In genomic region chr2:63840081-63840784, GRCh38 we compare ENCODE assay signal across 8 cellular contexts. TPM values are rescaled to one million over a fixed set of nuclear protein-coding genes. Genes with fewer than 3 reads are reported as not detected.
A peak's percentile ranks its signal among the peaks of the same experiment; 100 is the strongest.
DNase-seq lines count a peak whose midpoint lies in the region; ATAC-seq, FAIRE-seq and TF ChIP-seq lines count a peak whose summit lies in the region.

No MANE protein-coding gene starts in this region.

- CTCF ChIA-PET in PC-9 (lab: Charles Lee): no interaction called here

- TF ChIP-seq CTCF in PC-9 (conservative IDR thresholded peaks at IDR 0.05): no peak

- no peaks in the 10 kb centered on the region; the same call in 1 of the 2 replicates for H4K20me1 ChIP-seq in PC-9 (ENCODE audit: insufficient read depth)

- peaks cover 18% of the 10 kb centered on the region for H3F3A ChIP-seq in PC-9 (ENCODE audit: insufficient read depth, low read depth)

- POLR2A ChIA-PET in PC-9 (lab: Charles Lee; ENCODE audit: unreplicated experiment): interaction anchor here (0.5 to 1.2 kb wide), 3 partner anchors 11 to 1533 kb away, joined by 3 to 5 read pairs (median 3); no protein-coding TSS in a partner anchor

- H3K4me3 ChIP-seq in PC-9 (peak overlapping the region; percentile 90), muscle layer of duodenum (ENCODE audit: low read depth in 1 of 2, low read length in 2 of 2) (peak overlapping the region; percentile 83 to 85)
- H3K4me3 ChIP-seq in effector memory CD4-positive, alpha-beta T cell (ENCODE audit: insufficient read depth, low read depth, low read length, poor library complexity, severe bottlenecking): peak overlapping the region; percentile 98

- peak overlapping the region; percentile 92 for H3K4me2 ChIP-seq in PC-9

- H3K9me2 ChIP-seq in PC-9 (ENCODE audit: insufficient read depth): no peaks in the 10 kb centered on the region

- peak overlapping the region; percentile 94 for H2AFZ ChIP-seq in PC-9

- H3K4me1 ChIP-seq in PC-9 (replicated peaks; ENCODE audit: insufficient read depth) (peaks cover 36% of the 10 kb centered on the region), muscle layer of duodenum (ENCODE audit: control insufficient read depth in 1 of 2, insufficient read depth in 2 of 2, low read length in 2 of 2) (peaks cover 4 to 17% of the 10 kb centered on the region in 2 donors)
- peaks cover 5% of the 10 kb centered on the region for H3K4me1 ChIP-seq in effector memory CD4-positive, alpha-beta T cell (ENCODE audit: control insufficient read depth, insufficient read depth, low read length, poor library complexity, severe bottlenecking)

- ATAC-seq in HG02943 (IDR thresholded peaks at IDR 0.05; ENCODE audit: low read depth, unreplicated experiment): peak; percentile 43

- H3K27me3 ChIP-seq in PC-9 (ENCODE audit: insufficient read depth, low read depth) (no peaks in the 10 kb centered on the region), muscle layer of duodenum (ENCODE audit: low read depth, low read length) (no peaks in the 10 kb centered on the region)
- H3K27me3 ChIP-seq in effector memory CD4-positive, alpha-beta T cell (replicated peaks; ENCODE audit: control insufficient read depth, insufficient read depth, low read length, poor library complexity, severe bottlenecking): no peaks in the 10 kb centered on the region

- H3K36me3 ChIP-seq in PC-9 (ENCODE audit: low read depth): no peaks in the 10 kb centered on the region
- no peaks in the 10 kb centered on the region for H3K36me3 ChIP-seq in effector memory CD4-positive, alpha-beta T cell (ENCODE audit: control insufficient read depth, insufficient read depth, low read length)
- H3K36me3 ChIP-seq in muscle layer of duodenum (ENCODE audit: control insufficient read depth in 1 of 2, insufficient read depth in 2 of 2, low read length in 2 of 2): peaks cover 0 to 5% of the 10 kb centered on the region in 2 donors

- H3K27ac ChIP-seq in PC-9: peak overlapping the region; percentile 85; the same call in 1 of the 2 replicates
- H3K27ac ChIP-seq in effector memory CD4-positive, alpha-beta T cell (ENCODE audit: insufficient read depth, low read length, poor library complexity, severe bottlenecking): peak overlapping the region; percentile 89
- peak overlapping the region; percentile 96 for H3K27ac ChIP-seq in muscle layer of duodenum (ENCODE audit: low read length)

- intact Hi-C loops in PC-9 (cut with micrococcal nuclease; ENCODE audit: unreplicated experiment): loop anchor here (1.0 to 10.0 kb wide), 6 partner anchors 49 to 435 kb away; partner anchors contain the start of genes MDH1 and WDPCP

- FAIRE-seq in GM18507 (lab: Jason Lieb, UNC): no peak

- H3K79me2 ChIP-seq in PC-9 (ENCODE audit: low read depth): peaks cover 35% of the 10 kb centered on the region

- DNase-seq in AG08396 (ENCODE audit: low spot score): peak; percentile 7
- DNase-seq in GM18507 (ENCODE audit: extremely low spot score, insufficient read length, low read depth): peak; percentile 15
- DNase-seq in PC-9: peak in 1 of 2 experiments; percentile 37
- peak in 1 of 3 donors; percentile 1 for DNase-seq in effector memory CD4-positive, alpha-beta T cell
- no peak for DNase-seq in NCI-H128 (lab: John Stamatoyannopoulos, UW; ENCODE audit: unreplicated experiment)
- DNase-seq in T1000 (lab: John Stamatoyannopoulos, UW): no peak

- BruUV-seq in PC-9 (replicated peaks; lab: Mats Ljungman, UMichigan): TSS peak; percentile 89

- H3K9me3 ChIP-seq in PC-9 (ENCODE audit: insufficient read depth, low read depth) (no peaks in the 10 kb centered on the region), muscle layer of duodenum (ENCODE audit: control insufficient read depth in 1 of 2, low read length in 2 of 2) (no peaks in the 10 kb centered on the region)
- no peaks in the 10 kb centered on the region for H3K9me3 ChIP-seq in effector memory CD4-positive, alpha-beta T cell (ENCODE audit: control insufficient read depth, low read length)

RNA-seq across cellular contexts. Expression of gene UGP2, which starts 1.5 kb away (rescaled TPM):
- 83.5 and 89.5 TPM in 2 replicates for total RNA-seq in PC-9 (2021)

Comparison
In these comparisons a context has a peak if more than half of its experiments do, and no peak if none do; other contexts are left out.
1. DNase-seq: peak in AG08396 (single experiment) and GM18507 (single experiment); none in NCI-H128 (single experiment) and T1000 (single experiment).
2. Peak in every context shown above with its lines, with median percentiles within 50 percentile points of each other: H3K27ac ChIP-seq and H3K4me3 ChIP-seq.